13 cellular contexts compared by ENCODE assay signal in the genomic region with DNA sequence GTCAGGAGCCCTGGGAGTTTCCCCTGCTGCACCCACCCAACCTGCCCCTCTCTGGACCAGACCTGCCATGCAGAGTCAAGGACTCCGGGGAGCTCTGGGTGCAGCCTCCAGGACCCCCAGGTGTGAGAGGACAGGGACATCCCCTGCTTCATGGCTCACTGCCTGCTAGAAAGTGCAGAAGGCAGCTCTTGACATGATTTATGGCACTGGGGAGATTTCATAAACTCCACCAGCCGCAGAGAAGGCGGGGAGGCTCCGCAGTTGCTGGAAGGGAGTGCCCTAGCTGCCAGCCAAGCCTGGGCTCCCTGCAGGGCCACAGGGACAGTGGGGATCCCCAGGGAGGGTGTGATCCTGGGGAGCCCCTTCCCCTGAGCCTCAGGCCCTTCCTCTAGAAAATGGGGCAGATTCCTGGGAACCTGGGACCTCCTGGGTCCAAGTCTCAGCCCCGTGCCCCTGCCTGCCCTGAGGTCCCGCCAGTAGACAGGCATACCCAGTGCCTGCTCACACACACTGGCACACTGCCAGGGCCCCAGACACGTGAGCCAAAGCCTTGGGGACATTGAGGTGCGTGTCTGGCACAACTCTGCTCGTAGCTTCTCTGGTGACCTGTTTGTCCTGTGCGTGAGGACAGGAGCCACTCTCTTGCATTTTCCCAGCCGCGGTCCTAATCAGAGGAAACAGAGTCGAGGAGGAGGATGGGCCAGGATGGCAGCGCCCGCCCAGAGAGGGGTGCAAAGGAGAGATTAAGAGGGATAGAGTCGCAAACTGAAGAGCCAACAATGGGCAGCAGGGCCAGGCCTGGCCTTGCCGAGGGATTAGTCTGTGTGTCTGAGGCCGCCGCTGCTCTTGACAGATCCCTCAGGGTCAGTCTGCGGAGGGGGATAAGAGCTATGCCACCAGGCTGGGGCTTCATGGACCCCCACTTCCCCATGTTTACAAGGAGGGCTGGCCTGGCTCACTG. TPM values are rescaled to one million over a fixed set of nuclear protein-coding genes. Genes with fewer than 3 reads are reported as not detected.
DNase-seq lines count a peak whose midpoint lies in the region; ATAC-seq, FAIRE-seq and TF ChIP-seq lines count a peak whose summit lies in the region.
"Had no signal": no experiment of that assay in that cellular context is flagged by ENCODE, and none has a peak within 500 bp of the region (broad histone marks: within the 10 kb centered on the region; RNA-seq: fewer than 3 reads in every experiment).

No MANE protein-coding gene starts in this region.

- no peak for FAIRE-seq in HepG2 (lab: Jason Lieb, UNC)

- H3K9me2 ChIP-seq in hepatocyte (replicated peaks; ENCODE audit: insufficient read depth) = no peaks in the 10 kb centered on the region

- CTCF ChIA-PET in HepG2 (lab: Yijun Ruan, JAX; ENCODE audit: low intra/inter-chr PET ratio, low total read pairs) = no interaction called here

- no peaks in the 10 kb centered on the region for H3K27me3 Mint-ChIP-seq in activated T-cell treated with anti-CD3 and anti-CD28 coated beads, Interleukin-2, amount 50 U/mL, for 4 hours (ENCODE audit: low read depth)
- H3K27me3 Mint-ChIP-seq: natural killer cell treated with Interleukin-12 subunit alpha and Interleukin-12 subunit beta and Interleukin-15 and Interleukin-18, amount 100 ng/mL, for 72 hours had no signal

- H3K36me3 ChIP-seq in OCI-LY3 (replicated peaks; ENCODE audit: low read depth, low read length) = no peaks in the 10 kb centered on the region
- no peaks in the 10 kb centered on the region for H3K36me3 ChIP-seq in hepatocyte (replicated peaks; ENCODE audit: insufficient read depth, low read depth)
- peaks cover 3 to 6% of the 10 kb centered on the region in 2 experiments; a peak in 3 of 5 replicates for H3K36me3 ChIP-seq in HepG2 (replicated peaks in 1 of 2; ENCODE audit: control insufficient read depth in 1 of 2, insufficient read depth in 2 of 2, low read length in 2 of 2)
- H3K36me3 ChIP-seq in sigmoid colon = peaks cover 0 to 35% (median 4%) of the 10 kb centered on the region in 4 donors

- in situ Hi-C loops in HepG2 (cut with HindIII; ENCODE audit: extremely low pct_ligation_motif_present, low pct_unique_long_range_greater_than_20kb) = no loop called here

- TF ChIP-seq EP300 in HepG2 (IDR thresholded peaks at IDR 0.05; ENCODE audit: low read depth in 2 of 2, low read length in 2 of 2) (no peak), HepG2 (CRISPR knock-in tag; IDR thresholded peaks at IDR 0.05; ENCODE audit: borderline replicate concordance) (no peak), sigmoid colon (IDR thresholded peaks at IDR 0.05) (no peak)

- H3K9me3 Mint-ChIP-seq in activated T-cell treated with anti-CD3 and anti-CD28 coated beads, Interleukin-2, amount 50 U/mL, for 4 hours = no peaks in the 10 kb centered on the region
- H3K9me3 Mint-ChIP-seq: natural killer cell treated with Interleukin-12 subunit alpha and Interleukin-12 subunit beta and Interleukin-15 and Interleukin-18, amount 100 ng/mL, for 72 hours had no signal

- no TSS peak for BruUV-seq in HepG2 (replicated peaks; lab: Mats Ljungman, UMichigan)

- H4K20me1 ChIP-seq in OCI-LY3 (ENCODE audit: insufficient read depth, low read length) (no peaks in the 10 kb centered on the region), hepatocyte (ENCODE audit: insufficient read depth, poor library complexity, severe bottlenecking) (no peaks in the 10 kb centered on the region), HepG2 (ENCODE audit: insufficient read depth, low read length) (no peaks in the 10 kb centered on the region)

- H3K27ac ChIP-seq in OCI-LY3 (ENCODE audit: low read length) = no peak overlapping the region
- H3K27ac ChIP-seq in hepatocyte = no peak overlapping the region
- no peak overlapping the region for H3K27ac ChIP-seq in HepG2 (ENCODE audit: extremely low read length, insufficient read depth, low read length)
- H3K27ac ChIP-seq in sigmoid colon = no peak overlapping the region
- H3K27ac ChIP-seq: tibial nerve had no signal

- no peak overlapping the region for H3K9ac ChIP-seq in OCI-LY3 (ENCODE audit: low read length)
- H3K9ac ChIP-seq in HepG2 (ENCODE audit: insufficient read depth, low read depth, low read length) = no peak overlapping the region

- H3K36me3 Mint-ChIP-seq in activated T-cell treated with anti-CD3 and anti-CD28 coated beads, Interleukin-2, amount 50 U/mL, for 4 hours (ENCODE audit: insufficient read depth) = peaks cover 9% of the 10 kb centered on the region
- H3K36me3 Mint-ChIP-seq: natural killer cell treated with Interleukin-12 subunit alpha and Interleukin-12 subunit beta and Interleukin-15 and Interleukin-18, amount 100 ng/mL, for 72 hours had no signal

- TF ChIP-seq CTCF in OCI-LY3 (IDR thresholded peaks at IDR 0.05; ENCODE audit: low read depth, low read length) (no peak), hepatocyte (IDR thresholded peaks at IDR 0.05; ENCODE audit: poor library complexity) (no peak), HepG2 (CRISPR knock-in tag; IDR thresholded peaks at IDR 0.05) (no peak), sigmoid colon (IDR thresholded peaks at IDR 0.05) (no peak)

- H3K4me1 ChIP-seq in OCI-LY3 (ENCODE audit: low read length) (peaks cover 17% of the 10 kb centered on the region), hepatocyte (ENCODE audit: insufficient read depth) (no peaks in the 10 kb centered on the region), HepG2 (ENCODE audit: insufficient read depth, low read length) (0 out of 2 replicates have a peak, but pooled peaks cover 7% of the 10 kb centered on the region), sigmoid colon (peaks cover 0 to 16% (median 10%) of the 10 kb centered on the region in 4 donors)
- H3K4me1 ChIP-seq: tibial nerve had no signal

- H3K4me3 Mint-ChIP-seq in activated T-cell treated with anti-CD3 and anti-CD28 coated beads, Interleukin-2, amount 50 U/mL, for 4 hours = no peak overlapping the region
- H3K4me3 Mint-ChIP-seq: natural killer cell treated with Interleukin-12 subunit alpha and Interleukin-12 subunit beta and Interleukin-15 and Interleukin-18, amount 100 ng/mL, for 72 hours had no signal

- H3K79me2 ChIP-seq in OCI-LY3 (ENCODE audit: low read length) (no peaks in the 10 kb centered on the region), hepatocyte (no peaks in the 10 kb centered on the region), HepG2 (ENCODE audit: insufficient read depth, low read length) (no peaks in the 10 kb centered on the region)

- peak; percentile 85 for DNase-seq in DMS153 (lab: John Stamatoyannopoulos, UW)
- peak; percentile 72 for DNase-seq in NCI-H1092 treated with DMSO at 0.1 percent for 48 hours (lab: John Stamatoyannopoulos, UW)
- peak; percentile 41 for DNase-seq in hepatocyte (ENCODE audit: low spot score)
- DNase-seq in HepG2 (ENCODE audit: low spot score) = no peak
- no peak for DNase-seq in activated T-cell treated with anti-CD3 and anti-CD28 coated beads, Interleukin-2, amount 50 U/mL, for 4 hours
- DNase-seq in sigmoid colon = no peak
- DNase-seq: hippocampal formation, IMR-90, T-helper 1 cell had no signal

- H2AFZ ChIP-seq in OCI-LY3 (ENCODE audit: low read depth, low read length) = no peak overlapping the region
- no peak overlapping the region for H2AFZ ChIP-seq in hepatocyte
- H2AFZ ChIP-seq in HepG2 (ENCODE audit: low read length) = no peak overlapping the region

- POLR2A ChIA-PET in HepG2 (lab: Yijun Ruan, JAX) = no interaction called here

- H3K27me3 ChIP-seq in OCI-LY3 (ENCODE audit: low read depth, low read length) (no peaks in the 10 kb centered on the region), hepatocyte (no peaks in the 10 kb centered on the region), HepG2 (ENCODE audit: control insufficient read depth in 1 of 2, insufficient read depth in 2 of 2, low read length in 2 of 2) (no peaks in the 10 kb centered on the region), sigmoid colon (no peaks in the 10 kb centered on the region)
- H3K27me3 ChIP-seq: tibial nerve had no signal

- H3K9me3 ChIP-seq in OCI-LY3 (ENCODE audit: insufficient read depth, low read length) = no peaks in the 10 kb centered on the region
- H3K9me3 ChIP-seq in hepatocyte (ENCODE audit: low read depth) = no peaks in the 10 kb centered on the region
- no peaks in the 10 kb centered on the region for H3K9me3 ChIP-seq in HepG2 (ENCODE audit: low read length)
- no peaks in the 10 kb centered on the region for H3K9me3 ChIP-seq in sigmoid colon
- H3K9me3 ChIP-seq: tibial nerve had no signal

- intact Hi-C loops in HepG2 (cut with micrococcal nuclease; ENCODE audit: unreplicated experiment) = no loop called here
- intact Hi-C loops in sigmoid colon (cut with DNase I) = no loop called here

- ATAC-seq in HG02973 (IDR thresholded peaks at IDR 0.05; ENCODE audit: unreplicated experiment) (no peak), HepG2 (no peak)
- ATAC-seq in activated T-cell treated with anti-CD3 and anti-CD28 coated beads, Interleukin-2, amount 50 U/mL, for 4 hours = no peak
- ATAC-seq: natural killer cell treated with Interleukin-12 subunit alpha and Interleukin-12 subunit beta and Interleukin-15 and Interleukin-18, amount 100 ng/mL, for 72 hours had no signal

- no peak overlapping the region for H3K4me3 ChIP-seq in OCI-LY3 (ENCODE audit: low read length)
- no peak overlapping the region for H3K4me3 ChIP-seq in hepatocyte
- H3K4me3 ChIP-seq in HepG2 (replicated peaks in 1 of 3; ENCODE audit: insufficient read depth in 1 of 3, low read depth in 2 of 3, low read length in 3 of 3) = no peak overlapping the region
- no peak overlapping the region for H3K4me3 ChIP-seq in sigmoid colon
- H3K4me3 ChIP-seq: tibial nerve had no signal

- no peak for TF ChIP-seq RAD21 in HepG2 (CRISPR knock-in tag; IDR thresholded peaks at IDR 0.05)

- H3K4me1 Mint-ChIP-seq in activated T-cell treated with anti-CD3 and anti-CD28 coated beads, Interleukin-2, amount 50 U/mL, for 4 hours (ENCODE audit: low read depth) = no peaks in the 10 kb centered on the region

- TF ChIP-seq POLR2A in HepG2 (IDR thresholded peaks at IDR 0.05; ENCODE audit: insufficient read depth in 1 of 2, low read depth in 2 of 2, low read length in 2 of 2) = no peak
- TF ChIP-seq POLR2A in sigmoid colon (IDR thresholded peaks at IDR 0.05) = no peak

- peak overlapping the region; percentile 13; the same call in 1 of the 2 replicates for H3K4me2 ChIP-seq in OCI-LY3 (ENCODE audit: low read length)
- no peak overlapping the region for H3K4me2 ChIP-seq in hepatocyte
- H3K4me2 ChIP-seq in HepG2 (ENCODE audit: low read depth, low read length) = no peak overlapping the region

- WGBS in hepatocyte (ENCODE audit: low lambda C conversion rate, missing lambda C conversion rate) = 76% methylated on average over 20 of the region's 20 CpGs
- 95% methylated on average over 10 of the region's 20 CpGs for WGBS in HepG2 (ENCODE audit: low lambda C conversion rate)
- 53 to 62% methylated on average over 20 of the region's 20 CpGs for WGBS in sigmoid colon, 2 donors

RNA-seq across cellular contexts. Expression of a gene that starts 13.8 kb away (rescaled TPM):
- total RNA-seq in hepatocyte (0.44 TPM in 1 of 2 replicates, not detected in the other), HepG2 (2016; rRNA removed; fragmentation: Illumina TruSeq; extraction: Trizol) (not detected in 2 replicates), sigmoid colon (1 to 10 TPM in 1 of 4 donors, under 1 TPM in 1, not detected in 2; under 0.01 to 1.1 TPM)
- polyA plus RNA-seq in hepatocyte (0.13 and 0.16 TPM in 2 replicates), HepG2 (2011; rRNA removed) (0.08 TPM in 1 of 2 replicates, not detected in the other), sigmoid colon (under 1 TPM in 1 of 3 donors, not detected in 2; 0.47 TPM)
- total RNA-seq in HepG2 (2016; cell fraction: cytosol; rRNA removed; fragmentation: Illumina TruSeq; extraction: Trizol; ENCODE audit: low read depth) = not detected in 2 replicates
- total RNA-seq in HepG2 (2016; cell fraction: insoluble cytoplasmic fraction; rRNA removed; fragmentation: Illumina TruSeq; extraction: Trizol) = not detected in 2 replicates
- not detected in 2 replicates for total RNA-seq in HepG2 (2016; cell fraction: membrane; rRNA removed; fragmentation: Illumina TruSeq; extraction: Trizol)
- not detected in 2 replicates for total RNA-seq in HepG2 (2016; cell fraction: nucleus; rRNA removed; fragmentation: Illumina TruSeq; extraction: Trizol)
- polyA plus RNA-seq in HepG2 (2011; cell fraction: cytosol; rRNA removed) = 0.01 TPM in 1 of 2 replicates, not detected in the other
- 0.11 and 0.12 TPM in 2 replicates for polyA plus RNA-seq in HepG2 (2011; cell fraction: nucleus; rRNA removed)
- 0.05 TPM in 2 replicates for polyA plus RNA-seq in HepG2 (2012)
- not detected in 2 replicates for polyA plus RNA-seq in HepG2 (2016; cell fraction: cytosol; fragmentation: Illumina TruSeq; extraction: Trizol; ENCODE audit: low read depth)
- not detected in 2 replicates for polyA plus RNA-seq in HepG2 (2016; cell fraction: insoluble cytoplasmic fraction; fragmentation: Illumina TruSeq; extraction: Trizol; ENCODE audit: low read depth)
- not detected in 2 replicates for polyA plus RNA-seq in HepG2 (2016; cell fraction: membrane; fragmentation: Illumina TruSeq; extraction: Trizol; ENCODE audit: low read depth)
- polyA plus RNA-seq in HepG2 (2016; cell fraction: nucleus; fragmentation: Illumina TruSeq; extraction: Trizol; ENCODE audit: insufficient read depth, low read depth) = not detected in 2 replicates
- polyA minus RNA-seq in HepG2 (2011; rRNA and poly(A)+ RNA removed; ENCODE audit: low replicate concordance) = not detected in 2 replicates
- not detected in 2 replicates for polyA minus RNA-seq in HepG2 (2011; cell fraction: cytosol; rRNA and poly(A)+ RNA removed)
- not detected in 2 replicates for polyA minus RNA-seq in HepG2 (2011; cell fraction: nucleus; rRNA and poly(A)+ RNA removed)
- under 1 TPM; 0.11 to 0.20 (median 0.13) TPM for total RNA-seq in activated T-cell treated with anti-CD3 and anti-CD28 coated beads, Interleukin-2, amount 50 U/mL, for 4 hours

RNA-seq across cellular contexts. Expression of a gene that starts 33.2 kb away (rescaled TPM):
- total RNA-seq in hepatocyte (18.2 and 25.7 TPM in 2 replicates), HepG2 (2016; rRNA removed; fragmentation: Illumina TruSeq; extraction: Trizol) (27.8 and 34.7 TPM in 2 replicates), sigmoid colon (10 to 100 TPM; 24.6 to 33.7 (median 30.4) TPM)
- polyA plus RNA-seq in hepatocyte (29.0 and 38.5 TPM in 2 replicates), HepG2 (2011; rRNA removed) (20.7 and 23.3 TPM in 2 replicates), sigmoid colon (10 to 100 TPM; 13.2 to 16.1 (median 15.5) TPM)
- 11.5 and 12.9 TPM in 2 replicates for total RNA-seq in HepG2 (2016; cell fraction: cytosol; rRNA removed; fragmentation: Illumina TruSeq; extraction: Trizol; ENCODE audit: low read depth)
- total RNA-seq in HepG2 (2016; cell fraction: insoluble cytoplasmic fraction; rRNA removed; fragmentation: Illumina TruSeq; extraction: Trizol) = 26.3 and 38.9 TPM in 2 replicates
- 9.5 and 12.3 TPM in 2 replicates for total RNA-seq in HepG2 (2016; cell fraction: membrane; rRNA removed; fragmentation: Illumina TruSeq; extraction: Trizol)
- total RNA-seq in HepG2 (2016; cell fraction: nucleus; rRNA removed; fragmentation: Illumina TruSeq; extraction: Trizol) = 9.1 and 10.6 TPM in 2 replicates
- polyA plus RNA-seq in HepG2 (2011; cell fraction: cytosol; rRNA removed) = 17.4 and 24.4 TPM in 2 replicates
- polyA plus RNA-seq in HepG2 (2011; cell fraction: nucleus; rRNA removed) = 14.3 and 16.6 TPM in 2 replicates
- 11.6 and 14.1 TPM in 2 replicates for polyA plus RNA-seq in HepG2 (2012)
- 9.4 and 11.6 TPM in 2 replicates for polyA plus RNA-seq in HepG2 (2016; cell fraction: cytosol; fragmentation: Illumina TruSeq; extraction: Trizol; ENCODE audit: low read depth)
- 32.3 and 35.6 TPM in 2 replicates for polyA plus RNA-seq in HepG2 (2016; cell fraction: insoluble cytoplasmic fraction; fragmentation: Illumina TruSeq; extraction: Trizol; ENCODE audit: low read depth)
- polyA plus RNA-seq in HepG2 (2016; cell fraction: membrane; fragmentation: Illumina TruSeq; extraction: Trizol; ENCODE audit: low read depth) = 8.4 and 9.8 TPM in 2 replicates
- polyA plus RNA-seq in HepG2 (2016; cell fraction: nucleus; fragmentation: Illumina TruSeq; extraction: Trizol; ENCODE audit: insufficient read depth, low read depth) = 15.3 and 17.8 TPM in 2 replicates
- polyA minus RNA-seq in HepG2 (2011; rRNA and poly(A)+ RNA removed; ENCODE audit: low replicate concordance) = 4.4 and 7.5 TPM in 2 replicates
- polyA minus RNA-seq in HepG2 (2011; cell fraction: cytosol; rRNA and poly(A)+ RNA removed) = 4.7 and 6.3 TPM in 2 replicates
- polyA minus RNA-seq in HepG2 (2011; cell fraction: nucleus; rRNA and poly(A)+ RNA removed) = 2.8 and 4.1 TPM in 2 replicates
- 10 to 100 TPM; 23.9 to 27.8 (median 26.5) TPM for total RNA-seq in activated T-cell treated with anti-CD3 and anti-CD28 coated beads, Interleukin-2, amount 50 U/mL, for 4 hours

RNA-seq across cellular contexts. Expression of a gene that starts 33.5 kb away (rescaled TPM):
- total RNA-seq in hepatocyte (120 and 122 TPM in 2 replicates), HepG2 (2016; rRNA removed; fragmentation: Illumina TruSeq; extraction: Trizol) (225 and 309 TPM in 2 replicates), sigmoid colon (10 to 100 TPM; 37.9 to 84.5 (median 60.0) TPM)
- polyA plus RNA-seq in hepatocyte (387 and 414 TPM in 2 replicates), HepG2 (2011; rRNA removed) (203 and 232 TPM in 2 replicates), sigmoid colon (100 to 1,000 TPM; 241 to 555 (median 462) TPM)
- 89.2 and 115 TPM in 2 replicates for total RNA-seq in HepG2 (2016; cell fraction: cytosol; rRNA removed; fragmentation: Illumina TruSeq; extraction: Trizol; ENCODE audit: low read depth)
- total RNA-seq in HepG2 (2016; cell fraction: insoluble cytoplasmic fraction; rRNA removed; fragmentation: Illumina TruSeq; extraction: Trizol) = 226 and 327 TPM in 2 replicates
- total RNA-seq in HepG2 (2016; cell fraction: membrane; rRNA removed; fragmentation: Illumina TruSeq; extraction: Trizol) = 166 and 174 TPM in 2 replicates
- total RNA-seq in HepG2 (2016; cell fraction: nucleus; rRNA removed; fragmentation: Illumina TruSeq; extraction: Trizol) = 63.2 and 78.3 TPM in 2 replicates
- 210 and 287 TPM in 2 replicates for polyA plus RNA-seq in HepG2 (2011; cell fraction: cytosol; rRNA removed)
- polyA plus RNA-seq in HepG2 (2011; cell fraction: nucleus; rRNA removed) = 54.5 and 66.4 TPM in 2 replicates
- polyA plus RNA-seq in HepG2 (2012) = 157 and 173 TPM in 2 replicates
- polyA plus RNA-seq in HepG2 (2016; cell fraction: cytosol; fragmentation: Illumina TruSeq; extraction: Trizol; ENCODE audit: low read depth) = 119 and 141 TPM in 2 replicates
- polyA plus RNA-seq in HepG2 (2016; cell fraction: insoluble cytoplasmic fraction; fragmentation: Illumina TruSeq; extraction: Trizol; ENCODE audit: low read depth) = 316 and 360 TPM in 2 replicates
- 156 and 169 TPM in 2 replicates for polyA plus RNA-seq in HepG2 (2016; cell fraction: membrane; fragmentation: Illumina TruSeq; extraction: Trizol; ENCODE audit: low read depth)
- polyA plus RNA-seq in HepG2 (2016; cell fraction: nucleus; fragmentation: Illumina TruSeq; extraction: Trizol; ENCODE audit: insufficient read depth, low read depth) = 145 and 146 TPM in 2 replicates
- 174 and 191 TPM in 2 replicates for polyA minus RNA-seq in HepG2 (2011; rRNA and poly(A)+ RNA removed; ENCODE audit: low replicate concordance)
- polyA minus RNA-seq in HepG2 (2011; cell fraction: cytosol; rRNA and poly(A)+ RNA removed) = 62.8 and 71.2 TPM in 2 replicates
- polyA minus RNA-seq in HepG2 (2011; cell fraction: nucleus; rRNA and poly(A)+ RNA removed) = 35.6 and 37.2 TPM in 2 replicates
- 100 to 1,000 TPM in 1 of 3 donors, 10 to 100 TPM in 2; 90.9 to 103 (median 91.1) TPM for total RNA-seq in activated T-cell treated with anti-CD3 and anti-CD28 coated beads, Interleukin-2, amount 50 U/mL, for 4 hours

Comparison
In these comparisons a context has a peak if more than half of its experiments do, and no peak if none do; other contexts are left out.
1. DNase-seq: peak in DMS153 (single experiment), NCI-H1092 treated with DMSO at 0.1 percent for 48 hours (single experiment) and hepatocyte (single experiment); none in HepG2 (single experiment), activated T-cell treated with anti-CD3 and anti-CD28 coated beads, Interleukin-2, amount 50 U/mL, for 4 hours (single experiment) and sigmoid colon (single experiment).